11 cellular contexts compared by ENCODE assay signal in the genomic region with DNA sequence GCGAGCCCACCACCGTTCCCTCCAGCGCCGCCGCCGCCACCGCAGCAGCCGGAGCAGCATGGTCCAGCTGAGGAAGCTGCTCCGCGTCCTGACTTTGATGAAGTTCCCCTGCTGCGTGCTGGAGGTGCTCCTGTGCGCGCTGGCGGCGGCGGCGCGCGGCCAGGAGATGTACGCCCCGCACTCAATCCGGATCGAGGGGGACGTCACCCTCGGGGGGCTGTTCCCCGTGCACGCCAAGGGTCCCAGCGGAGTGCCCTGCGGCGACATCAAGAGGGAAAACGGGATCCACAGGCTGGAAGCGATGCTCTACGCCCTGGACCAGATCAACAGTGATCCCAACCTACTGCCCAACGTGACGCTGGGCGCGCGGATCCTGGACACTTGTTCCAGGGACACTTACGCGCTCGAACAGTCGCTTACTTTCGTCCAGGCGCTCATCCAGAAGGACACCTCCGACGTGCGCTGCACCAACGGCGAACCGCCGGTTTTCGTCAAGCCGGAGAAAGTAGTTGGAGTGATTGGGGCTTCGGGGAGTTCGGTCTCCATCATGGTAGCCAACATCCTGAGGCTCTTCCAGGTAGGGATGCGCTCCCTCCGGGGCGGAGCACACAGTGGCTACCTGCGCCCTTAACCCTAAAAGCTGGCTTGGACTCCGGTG. TPM values are rescaled to one million over a fixed set of nuclear protein-coding genes. Genes with fewer than 3 reads are reported as not detected.
A peak's percentile ranks its signal among the peaks of the same experiment; 100 is the strongest.
DNase-seq lines count a peak whose midpoint lies in the region; FAIRE-seq and TF ChIP-seq lines count a peak whose summit lies in the region.
"Had no signal": no experiment of that assay in that cellular context is flagged by ENCODE, and none has a peak within 500 bp of the region (broad histone marks: within the 10 kb centered on the region; RNA-seq: fewer than 3 reads in every experiment).

No MANE protein-coding gene starts in this region.

- H3K4me3 ChIP-seq in HUES64 (ENCODE audit: low read length) (peak overlapping the region; percentile 72), astrocyte (ENCODE audit: insufficient read depth, low read depth, low read length) (peak overlapping the region; percentile 70), kidney epithelial cell (ENCODE audit: low read depth, low read length) (peak overlapping the region; percentile 30), sigmoid colon (peak overlapping the region in 3 of 4 donors; percentile 21 to 44 (median 37))

- TF ChIP-seq EP300 in sigmoid colon (IDR thresholded peaks at IDR 0.05) = no peak

- FAIRE-seq in astrocyte (lab: Jason Lieb, UNC) = no peak
- FAIRE-seq: GM12891 had no signal

- DNase-seq in astrocyte (ENCODE audit: low read depth) = peak; percentile 37
- DNase-seq in kidney epithelial cell (ENCODE audit: low read depth) = no peak
- DNase-seq in sigmoid colon = no peak
- no peak for DNase-seq in HPDE6-E6E7 (ENCODE audit: extremely low spot score)
- DNase-seq in HuH-7.5 (ENCODE audit: low spot score) = no peak
- DNase-seq in NCI-H2107 (lab: John Stamatoyannopoulos, UW) = no peak
- no peak for DNase-seq in HT-29 (ENCODE audit: low spot score)
- DNase-seq: activated T-cell treated with anti-CD3 and anti-CD28 coated beads, Interleukin-2, amount 50 U/mL, for 48 hours; COR-L47 had no signal

- no peak for TF ChIP-seq CTCF in astrocyte (IDR thresholded peaks at IDR 0.05; ENCODE audit: insufficient read depth, low read depth, low read length)
- TF ChIP-seq CTCF in kidney epithelial cell (IDR thresholded peaks at IDR 0.05; ENCODE audit: insufficient read depth, low read length, poor library complexity, severe bottlenecking) = no peak
- TF ChIP-seq CTCF in sigmoid colon (IDR thresholded peaks at IDR 0.05) = no peak

- no peaks in the 10 kb centered on the region for H3K4me1 Mint-ChIP-seq in astrocyte (ENCODE audit: low read depth, unreplicated experiment)

- peak overlapping the region; percentile 70 for H3K4me3 Mint-ChIP-seq in astrocyte (ENCODE audit: unreplicated experiment)

- H3K4me2 ChIP-seq in astrocyte (ENCODE audit: low read length) = peak overlapping the region; percentile 94

- H3K79me2 ChIP-seq in astrocyte (ENCODE audit: insufficient read depth, low read length) = no peaks in the 10 kb centered on the region

- H2AFZ ChIP-seq in astrocyte (ENCODE audit: low read depth, low read length) = peak overlapping the region; percentile 96

- H3K4me1 ChIP-seq in HUES64 (ENCODE audit: insufficient read depth, low read length) = peaks cover 5% of the 10 kb centered on the region
- H3K4me1 ChIP-seq in astrocyte (ENCODE audit: insufficient read depth, low read length) = peaks cover 13% of the 10 kb centered on the region
- H3K4me1 ChIP-seq in sigmoid colon = peaks cover 0 to 25% (median 19%) of the 10 kb centered on the region in 4 donors

- TF ChIP-seq POLR2A in sigmoid colon (IDR thresholded peaks at IDR 0.05) = no peak

- no peaks in the 10 kb centered on the region for H3K9me3 ChIP-seq in HUES64 (ENCODE audit: insufficient read depth, low read depth, low read length)
- no peaks in the 10 kb centered on the region for H3K9me3 ChIP-seq in astrocyte (ENCODE audit: insufficient read depth, low read depth, low read length)
- H3K9me3 ChIP-seq in sigmoid colon = no peaks in the 10 kb centered on the region

- peaks cover 8% of the 10 kb centered on the region for H3K9me3 Mint-ChIP-seq in astrocyte (ENCODE audit: unreplicated experiment)

- under 1% methylated on average over 60 of the region's 60 CpGs for WGBS in HUES64
- WGBS in sigmoid colon, 2 donors = 4 to 23% methylated on average over 60 of the region's 60 CpGs

- H3K9ac ChIP-seq in HUES64 (ENCODE audit: low read depth, low read length) = no peak overlapping the region
- H3K9ac ChIP-seq in astrocyte (ENCODE audit: low read length) = peak overlapping the region; percentile 79

- H3K27me3 ChIP-seq in HUES64 (ENCODE audit: insufficient read depth, low read length) (peaks cover 94% of the 10 kb centered on the region), astrocyte (ENCODE audit: insufficient read depth, low read length) (peaks cover 26% of the 10 kb centered on the region), kidney epithelial cell (ENCODE audit: control insufficient read depth, insufficient read depth, low read length) (peaks cover 42% of the 10 kb centered on the region), sigmoid colon (peaks cover 4 to 56% (median 32%) of the 10 kb centered on the region in 3 donors)

- no peak overlapping the region for H3K27ac Mint-ChIP-seq in astrocyte (ENCODE audit: unreplicated experiment)

- H3K27ac ChIP-seq in HUES64 (ENCODE audit: low read depth, low read length) (no peak overlapping the region), astrocyte (ENCODE audit: low read depth, low read length) (no peak overlapping the region), sigmoid colon (no peak overlapping the region)

- H4K20me1 ChIP-seq in astrocyte (ENCODE audit: insufficient read depth, low read length) = no peaks in the 10 kb centered on the region

- peaks cover 38% of the 10 kb centered on the region for H3K27me3 Mint-ChIP-seq in astrocyte (ENCODE audit: low read depth, unreplicated experiment)

- no peaks in the 10 kb centered on the region for H3K36me3 ChIP-seq in HUES64 (ENCODE audit: insufficient read depth, low read length)
- no peaks in the 10 kb centered on the region for H3K36me3 ChIP-seq in astrocyte (ENCODE audit: insufficient read depth, low read length)
- no peaks in the 10 kb centered on the region for H3K36me3 ChIP-seq in kidney epithelial cell (ENCODE audit: control insufficient read depth, insufficient read depth, low read length)
- H3K36me3 ChIP-seq in sigmoid colon = no peaks in the 10 kb centered on the region

- peaks cover 2% of the 10 kb centered on the region for H3K36me3 Mint-ChIP-seq in astrocyte (ENCODE audit: low read depth, unreplicated experiment)

- intact Hi-C loops in sigmoid colon (cut with DNase I) = no loop called here

RNA-seq across cellular contexts. Expression of a gene that starts 0.5 kb away (rescaled TPM):
- 0.05 TPM for polyA plus RNA-seq in HUES64 (2013, experiment 1 of 2)
- polyA plus RNA-seq in HUES64 (2013, experiment 2 of 2) = 0.32 TPM
- total RNA-seq in astrocyte = not detected in 2 replicates
- total RNA-seq in kidney epithelial cell = 0.17 and 0.62 TPM in 2 replicates
- total RNA-seq in sigmoid colon = under 1 TPM in 3 of 4 donors, not detected in 1; 0.16 to 0.71 (median 0.28) TPM
- under 1 TPM in 1 of 3 donors, not detected in 2; 0.09 TPM for polyA plus RNA-seq in sigmoid colon
- 0.08 TPM in 1 of 2 replicates, not detected in the other for total RNA-seq in HT-29 (2014; rRNA removed; shearing (Covaris generic))
